In genomic region chr13:20016649-20017364, GRCh38 we compare ENCODE assay signal across 1 cellular context.
TF ChIP-seq lines count a peak whose summit lies in the region.

No MANE protein-coding gene starts in this region.

TF ChIP-seq in GM12891, 5 proteins besides CTCF, POLR2A, EP300 and RAD21:
- no peak for TF ChIP-seq POU2F2 (IDR thresholded peaks at IDR 0.05; ENCODE audit: low read depth, low read length)
- TF ChIP-seq PAX5 (IDR thresholded peaks at IDR 0.05; ENCODE audit: insufficient read depth, low read length, severe bottlenecking) = no peak
